ENCODE assay signal across 14 cellular contexts in genomic region chr3:46400000-46400734, GRCh38. TPM values are rescaled to one million over a fixed set of nuclear protein-coding genes. Genes with fewer than 3 reads are reported as not detected.
DNase-seq lines count a peak whose midpoint lies in the region; ATAC-seq and TF ChIP-seq lines count a peak whose summit lies in the region.
"Had no signal": no experiment of that assay in that cellular context is flagged by ENCODE, and none has a peak within 500 bp of the region (broad histone marks: within the 10 kb centered on the region; RNA-seq: fewer than 3 reads in every experiment).

No MANE protein-coding gene starts in this region.

- no peaks in the 10 kb centered on the region for H3K36me3 Mint-ChIP-seq in natural killer cell treated with Interleukin-12 subunit alpha and Interleukin-12 subunit beta and Interleukin-15 and Interleukin-18, amount 100 ng/mL, for 72 hours
- H3K36me3 Mint-ChIP-seq: natural killer cell, WTC11 had no signal

- H3K27me3 ChIP-seq in brain microvascular endothelial cell (replicated peaks), result no peaks in the 10 kb centered on the region
- H3K27me3 ChIP-seq: dorsolateral prefrontal cortex had no signal

- H3K4me1 Mint-ChIP-seq in natural killer cell treated with Interleukin-12 subunit alpha and Interleukin-12 subunit beta and Interleukin-15 and Interleukin-18, amount 100 ng/mL, for 72 hours (ENCODE audit: low read depth in 2 of 2), result peaks cover 7 to 11% of the 10 kb centered on the region in 2 donors

- TF ChIP-seq CTCF in brain microvascular endothelial cell (IDR thresholded peaks at IDR 0.05; ENCODE audit: low read depth, low read length, missing control alignments), result no peak

- peaks cover 0 to 3% of the 10 kb centered on the region in 2 donors for H3K27me3 Mint-ChIP-seq in natural killer cell treated with Interleukin-12 subunit alpha and Interleukin-12 subunit beta and Interleukin-15 and Interleukin-18, amount 100 ng/mL, for 72 hours
- H3K27me3 Mint-ChIP-seq: CD4-positive, alpha-beta T cell had no signal

- in situ Hi-C loops in brain microvascular endothelial cell (cut with HindIII; ENCODE audit: low pct_ligation_motif_present, low sequenced_read_pairs), result no loop called here

- ATAC-seq in natural killer cell treated with Interleukin-12 subunit alpha and Interleukin-12 subunit beta and Interleukin-15 and Interleukin-18, amount 100 ng/mL, for 72 hours, result peak in 1 of 2 donors; percentile 53
- ATAC-seq in HG03139 (IDR thresholded peaks at IDR 0.05; ENCODE audit: unreplicated experiment) (no peak), sciatic nerve (no peak)
- ATAC-seq: WTC11 had no signal

- peak; percentile 65 for DNase-seq in ELR (ENCODE audit: low read depth)
- DNase-seq in NCI-H2227 (lab: John Stamatoyannopoulos, UW; ENCODE audit: unreplicated experiment), result peak; percentile 61
- DNase-seq in brain microvascular endothelial cell, result peak; percentile 90
- DNase-seq in natural killer cell treated with Interleukin-12 subunit alpha and Interleukin-12 subunit beta and Interleukin-15 and Interleukin-18, amount 100 ng/mL, for 72 hours (ENCODE audit: low spot score), result peak; percentile 40
- no peak for DNase-seq in islet precursor cell
- DNase-seq in sciatic nerve (ENCODE audit: low spot score), result no peak
- DNase-seq: CD4-positive, alpha-beta T cell; dorsolateral prefrontal cortex; natural killer cell; NCI-H1048; NCI-H526 had no signal

- no peaks in the 10 kb centered on the region for H3K9me3 Mint-ChIP-seq in natural killer cell treated with Interleukin-12 subunit alpha and Interleukin-12 subunit beta and Interleukin-15 and Interleukin-18, amount 100 ng/mL, for 72 hours
- H3K9me3 Mint-ChIP-seq: CD4-positive, alpha-beta T cell; natural killer cell had no signal

- no peak overlapping the region for H3K4me3 Mint-ChIP-seq in natural killer cell treated with Interleukin-12 subunit alpha and Interleukin-12 subunit beta and Interleukin-15 and Interleukin-18, amount 100 ng/mL, for 72 hours
- H3K4me3 Mint-ChIP-seq: CD4-positive, alpha-beta T cell; natural killer cell; WTC11 had no signal

- intact Hi-C loops in sciatic nerve (cut with DNase I), result no loop called here

- peak overlapping the region; percentile 51 for H3K27ac ChIP-seq in brain microvascular endothelial cell
- H3K27ac ChIP-seq: dorsolateral prefrontal cortex, SK-N-MC had no signal

- H3K36me3 ChIP-seq in brain microvascular endothelial cell (replicated peaks), result no peaks in the 10 kb centered on the region

- H3K4me3 ChIP-seq in brain microvascular endothelial cell (ENCODE audit: low read depth, low read length), result no peak overlapping the region
- H3K4me3 ChIP-seq: dorsolateral prefrontal cortex, SK-N-MC had no signal

- no peak overlapping the region for H3K27ac Mint-ChIP-seq in natural killer cell treated with Interleukin-12 subunit alpha and Interleukin-12 subunit beta and Interleukin-15 and Interleukin-18, amount 100 ng/mL, for 72 hours
- H3K27ac Mint-ChIP-seq: CD4-positive, alpha-beta T cell; natural killer cell; WTC11 had no signal

RNA-seq across cellular contexts. Expression of gene CCRL2, which starts 6.9 kb away (rescaled TPM):
- 1 to 10 TPM; 4.0 to 6.2 TPM for total RNA-seq in natural killer cell treated with Interleukin-12 subunit alpha and Interleukin-12 subunit beta and Interleukin-15 and Interleukin-18, amount 100 ng/mL, for 72 hours
- total RNA-seq in sciatic nerve, result 4.7 TPM
- total RNA-seq: WTC11 had no signal

RNA-seq across cellular contexts. Expression of gene CCR5, which starts 29.4 kb away (rescaled TPM):
- 10 to 100 TPM; 28.3 to 46.2 TPM for total RNA-seq in natural killer cell treated with Interleukin-12 subunit alpha and Interleukin-12 subunit beta and Interleukin-15 and Interleukin-18, amount 100 ng/mL, for 72 hours
- 3.6 TPM for total RNA-seq in sciatic nerve
- total RNA-seq: WTC11 had no signal

RNA-seq across cellular contexts. Expression of gene CCR2, which starts 46.3 kb away (rescaled TPM):
- total RNA-seq in natural killer cell treated with Interleukin-12 subunit alpha and Interleukin-12 subunit beta and Interleukin-15 and Interleukin-18, amount 100 ng/mL, for 72 hours, result 1 to 10 TPM in 1 of 2 donors, under 1 TPM in 1; 0.48 to 2.5 TPM
- 3.7 TPM for total RNA-seq in sciatic nerve
- total RNA-seq: WTC11 had no signal

Comparison
In these comparisons a context has a peak if more than half of its experiments do, and no peak if none do; other contexts are left out.
1. DNase-seq: peak in ELR (single experiment), NCI-H2227 (single experiment), brain microvascular endothelial cell (single experiment) and natural killer cell treated with Interleukin-12 subunit alpha and Interleukin-12 subunit beta and Interleukin-15 and Interleukin-18, amount 100 ng/mL, for 72 hours (single experiment); none in islet precursor cell (single experiment) and sciatic nerve (single experiment).